In genomic region chr17:8069587-8069860, GRCh38 we compare ENCODE assay signal across 18 cellular contexts. TPM values are rescaled to one million over a fixed set of nuclear protein-coding genes. Genes with fewer than 3 reads are reported as not detected.
A peak's percentile ranks its signal among the peaks of the same experiment; 100 is the strongest.
DNase-seq lines count a peak whose midpoint lies in the region; TF ChIP-seq lines count a peak whose summit lies in the region.
"Had no signal": no experiment of that assay in that cellular context is flagged by ENCODE, and none has a peak within 500 bp of the region (broad histone marks: within the 10 kb centered on the region; RNA-seq: fewer than 3 reads in every experiment).

No MANE protein-coding gene starts in this region.

- CTCF ChIA-PET in OCI-LY7 (lab: Charles Lee; ENCODE audit: unreplicated experiment): no interaction called here

- no peak overlapping the region for H2BK15ac ChIP-seq in mesendoderm (replicated peaks; ENCODE audit: low read depth)

- H3K4me3 ChIP-seq in mesendoderm (ENCODE audit: low read length) (no peak overlapping the region), transverse colon (no peak overlapping the region), OCI-LY7 (ENCODE audit: low read depth, low read length, poor library complexity, severe bottlenecking) (no peak overlapping the region)
- H3K4me3 ChIP-seq: PC-9 had no signal

- H3K27ac Mint-ChIP-seq in dendritic cell treated with granulocyte-macrophage colony-stimulating factor and Interleukin-4, amounts not matched to agents 40 ng/mL and 50 ng/mL, for 4 days: peak overlapping the region; percentile 91
- H3K27ac Mint-ChIP-seq: B cell; CD4-positive, alpha-beta memory T cell; IgD-negative memory B cell had no signal

- no peak overlapping the region for H2BK120ac ChIP-seq in mesendoderm (ENCODE audit: low read depth, low read length)

- H3K9me3 ChIP-seq in transverse colon: no peaks in the 10 kb centered on the region
- H3K9me3 ChIP-seq in OCI-LY7 (ENCODE audit: low read length): no peaks in the 10 kb centered on the region

- H4K20me1 ChIP-seq in OCI-LY7 (ENCODE audit: insufficient read depth, low read length): no peaks in the 10 kb centered on the region

- H3K9me2 ChIP-seq in OCI-LY7 (ENCODE audit: insufficient read depth, low read length): no peaks in the 10 kb centered on the region

- in situ Hi-C loops in transverse colon (cut with MboI; ENCODE audit: low pct_ligation_motif_present in 1 of 4, low pct_unique_long_range_greater_than_20kb in 1 of 4, low sequenced_read_pairs in 3 of 4): loop anchor here in 1 of 4 donors (10.0 kb wide), 1 partner anchor 45 kb away; the partner anchor contains the start of gene ALOXE3

- peaks cover 32% of the 10 kb centered on the region for H3K27me3 ChIP-seq in mesendoderm (ENCODE audit: insufficient read depth, low read length, poor library complexity)
- H3K27me3 ChIP-seq in transverse colon: peaks cover 39% of the 10 kb centered on the region

- no peak for TF ChIP-seq POLR2A in transverse colon (IDR thresholded peaks at IDR 0.05)

- TF ChIP-seq CTCF in transverse colon (IDR thresholded peaks at IDR 0.05) (no peak), OCI-LY7 (conservative IDR thresholded peaks at IDR 0.05; ENCODE audit: low read length) (no peak)

- WGBS in mesendoderm (ENCODE audit: extremely low coverage, insufficient coverage, low lambda C conversion rate): no CpG with 5 or more reads among the region's 3 CpGs
- 53% methylated on average over 2 of the region's 3 CpGs; no CpG with 5 or more reads in 1 of the 2 donors for WGBS in transverse colon (ENCODE audit: low coverage in 1 of 2), 2 donors

- no peak overlapping the region for H4K5ac ChIP-seq in mesendoderm (ENCODE audit: low read length)

- no peak overlapping the region for H2AFZ ChIP-seq in OCI-LY7 (ENCODE audit: low read length)
- H2AFZ ChIP-seq: PC-9 had no signal

- no peaks in the 10 kb centered on the region for H3K79me1 ChIP-seq in mesendoderm (ENCODE audit: low read length)

- no peak overlapping the region for H3K9ac ChIP-seq in mesendoderm (ENCODE audit: low read length)

- no peak overlapping the region for H3K4ac ChIP-seq in mesendoderm (ENCODE audit: low read depth, low read length)

- H3K36me3 Mint-ChIP-seq in dendritic cell treated with granulocyte-macrophage colony-stimulating factor and Interleukin-4, amounts not matched to agents 40 ng/mL and 50 ng/mL, for 4 days (ENCODE audit: low read depth): no peaks in the 10 kb centered on the region
- H3K36me3 Mint-ChIP-seq: CD4-positive, alpha-beta memory T cell had no signal

- H4K8ac ChIP-seq in mesendoderm (ENCODE audit: low read depth, low read length): no peak overlapping the region

- TF ChIP-seq EP300 in transverse colon (IDR thresholded peaks at IDR 0.05; ENCODE audit: low read depth): no peak

- no peaks in the 10 kb centered on the region for H3K79me2 ChIP-seq in mesendoderm (ENCODE audit: control insufficient read depth, insufficient read depth, low read length)
- no peaks in the 10 kb centered on the region for H3K79me2 ChIP-seq in OCI-LY7 (ENCODE audit: insufficient read depth, low read depth, low read length)

- H2AK5ac ChIP-seq in mesendoderm (ENCODE audit: low read length): no peak overlapping the region

- DNase-seq in NCI-H1694 (lab: John Stamatoyannopoulos, UW): peak; percentile 34
- DNase-seq in mesendoderm: no peak
- DNase-seq in transverse colon: peak; percentile 73
- DNase-seq in A172 (ENCODE audit: low spot score): no peak
- DNase-seq in stimulated activated naive CD4-positive, alpha-beta T cell (lab: John Stamatoyannopoulos, UW): no peak
- DNase-seq in OCI-LY7 (ENCODE audit: low spot score): no peak
- DNase-seq: CD4-positive, alpha-beta memory T cell; GOT3; NCI-H1930; NCI-H748 treated with DMSO at 0.1 percent for 48 hours; PC-9 had no signal

- H3K18ac ChIP-seq in mesendoderm (ENCODE audit: low read length): no peak overlapping the region

- peak overlapping the region; percentile 57 for H3K27ac ChIP-seq in mesendoderm (ENCODE audit: low read depth, low read length)
- H3K27ac ChIP-seq in transverse colon: peak overlapping the region; percentile 78 to 88 (median 80)
- H3K27ac ChIP-seq in OCI-LY7 (ENCODE audit: low read depth, low read length, poor library complexity, severe bottlenecking): no peak overlapping the region
- H3K27ac ChIP-seq: PC-9 had no signal

- no peak overlapping the region for H3K23ac ChIP-seq in mesendoderm (ENCODE audit: low read length)

- H3K4me1 ChIP-seq in mesendoderm (ENCODE audit: control insufficient read depth, low read depth, low read length): peaks cover 7% of the 10 kb centered on the region
- peaks cover 14 to 42% (median 34%) of the 10 kb centered on the region in 4 donors for H3K4me1 ChIP-seq in transverse colon
- H3K4me1 ChIP-seq in OCI-LY7 (ENCODE audit: insufficient read depth, low read length, poor library complexity, severe bottlenecking): peaks cover 4% of the 10 kb centered on the region

- H3K36me3 ChIP-seq in mesendoderm (ENCODE audit: control insufficient read depth, insufficient read depth, low read length) (no peaks in the 10 kb centered on the region), transverse colon (no peaks in the 10 kb centered on the region), OCI-LY7 (ENCODE audit: insufficient read depth, low read length) (no peaks in the 10 kb centered on the region)

- H3K56ac ChIP-seq in mesendoderm (ENCODE audit: low read length): peak overlapping the region; percentile 45

- peaks cover 38% of the 10 kb centered on the region for H3K27me3 Mint-ChIP-seq in dendritic cell treated with granulocyte-macrophage colony-stimulating factor and Interleukin-4, amounts not matched to agents 40 ng/mL and 50 ng/mL, for 4 days

- H2BK5ac ChIP-seq in mesendoderm (ENCODE audit: low read length): no peak overlapping the region

- POLR2A ChIA-PET in OCI-LY7 (lab: Charles Lee): interaction anchor here (1.1 kb wide), 1 partner anchor 47 kb away, joined by 3 read pairs; no protein-coding TSS in a partner anchor

- H3K4me3 Mint-ChIP-seq in dendritic cell treated with granulocyte-macrophage colony-stimulating factor and Interleukin-4, amounts not matched to agents 40 ng/mL and 50 ng/mL, for 4 days: no peak overlapping the region
- H3K4me3 Mint-ChIP-seq: B cell; CD4-positive, alpha-beta memory T cell; IgD-negative memory B cell had no signal

- intact Hi-C loops in dendritic cell treated with granulocyte-macrophage colony-stimulating factor and Interleukin-4, amounts not matched to agents 40 ng/mL and 50 ng/mL, for 4 days (cut with micrococcal nuclease): no loop called here
- intact Hi-C loops in transverse colon (cut with DNase I; ENCODE audit: low total_unique reads) (no loop called here), OCI-LY7 (cut with micrococcal nuclease; ENCODE audit: unreplicated experiment) (no loop called here)

- BruUV-seq in OCI-LY7 (replicated peaks; lab: Mats Ljungman, UMichigan): no TSS peak

- H3K4me2 ChIP-seq in mesendoderm (ENCODE audit: low read length): no peak overlapping the region
- H3K4me2 ChIP-seq in OCI-LY7 (ENCODE audit: low read length): no peak overlapping the region
- H3K4me2 ChIP-seq: PC-9 had no signal

- peaks cover 75% of the 10 kb centered on the region for H3K4me1 Mint-ChIP-seq in dendritic cell treated with granulocyte-macrophage colony-stimulating factor and Interleukin-4, amounts not matched to agents 40 ng/mL and 50 ng/mL, for 4 days (ENCODE audit: low read depth)

- H3K9me3 Mint-ChIP-seq in dendritic cell treated with granulocyte-macrophage colony-stimulating factor and Interleukin-4, amounts not matched to agents 40 ng/mL and 50 ng/mL, for 4 days: no peaks in the 10 kb centered on the region
- H3K9me3 Mint-ChIP-seq: IgD-negative memory B cell had no signal

RNA-seq across cellular contexts. Expression of gene ALOX12B, which starts 18.0 kb away (rescaled TPM):
- polyA plus RNA-seq in mesendoderm (2013, experiment 1 of 2): 0.01 TPM
- 0.04 TPM for polyA plus RNA-seq in mesendoderm (2013, experiment 2 of 2)
- total RNA-seq in transverse colon (not detected), OCI-LY7 (2022) (4.5 and 5.3 TPM in 2 replicates)
- total RNA-seq in A172 (2014; rRNA removed; shearing (Covaris generic)): not detected in 2 replicates
- total RNA-seq in OCI-LY7 (2014; rRNA removed; shearing (Covaris generic)): 2.0 TPM in 1 of 2 replicates, not detected in the other
- total RNA-seq: Daoy, PC-9 had no signal
- polyA plus RNA-seq: AG04450 had no signal

RNA-seq across cellular contexts. Expression of gene ALOX15B, which starts 30.7 kb away (rescaled TPM):
- 0.03 TPM for polyA plus RNA-seq in mesendoderm (2013, experiment 1 of 2)
- 0.07 TPM for polyA plus RNA-seq in mesendoderm (2013, experiment 2 of 2)
- total RNA-seq in transverse colon (10 to 100 TPM in 1 of 4 donors, 1 to 10 TPM in 3; 3.3 to 44.4 (median 5.4) TPM), OCI-LY7 (2022) (not detected in 2 replicates)
- 0.14 TPM in 1 of 2 replicates, not detected in the other for total RNA-seq in A172 (2014; rRNA removed; shearing (Covaris generic))
- total RNA-seq in OCI-LY7 (2014; rRNA removed; shearing (Covaris generic)): not detected in 2 replicates
- total RNA-seq: B cell, Daoy, HT1080, PC-9 had no signal
- polyA plus RNA-seq: AG04450; CD4-positive, alpha-beta memory T cell; IgD-negative memory B cell had no signal

RNA-seq across cellular contexts. Expression of gene ALOXE3, which starts 48.8 kb away (rescaled TPM):
- 0.06 TPM for polyA plus RNA-seq in mesendoderm (2013, experiment 1 of 2)
- polyA plus RNA-seq in mesendoderm (2013, experiment 2 of 2): 0.04 TPM
- total RNA-seq in transverse colon (under 1 TPM in 1 of 4 donors, not detected in 3; 0.79 TPM), OCI-LY7 (2022) (0.10 TPM in 1 of 2 replicates, not detected in the other)
- total RNA-seq in A172 (2014; rRNA removed; shearing (Covaris generic)): 0.05 TPM in 1 of 2 replicates, not detected in the other
- total RNA-seq in OCI-LY7 (2014; rRNA removed; shearing (Covaris generic)): not detected in 2 replicates
- total RNA-seq: B cell, Daoy, LHCN-M2 had no signal
- polyA plus RNA-seq: IgD-negative memory B cell had no signal

RNA-seq across cellular contexts. Expression of gene HES7, which starts 54.4 kb away (rescaled TPM):
- 0.10 TPM for polyA plus RNA-seq in mesendoderm (2013, experiment 1 of 2)
- 0.17 TPM for polyA plus RNA-seq in mesendoderm (2013, experiment 2 of 2)
- total RNA-seq in transverse colon (not detected), OCI-LY7 (2022) (4.6 and 5.8 TPM in 2 replicates)
- total RNA-seq in A172 (2014; rRNA removed; shearing (Covaris generic)): not detected in 2 replicates
- total RNA-seq in OCI-LY7 (2014; rRNA removed; shearing (Covaris generic)): 0.44 and 0.75 TPM in 2 replicates
- total RNA-seq: B cell; CD4-positive, alpha-beta memory T cell had no signal
- polyA plus RNA-seq: AG04450; CD4-positive, alpha-beta memory T cell; IgD-negative memory B cell had no signal

Comparison
In these comparisons a context has a peak if more than half of its experiments do, and no peak if none do; other contexts are left out.
1. DNase-seq: peak in NCI-H1694 (single experiment) and transverse colon (single experiment); none in mesendoderm (single experiment), A172 (single experiment), stimulated activated naive CD4-positive, alpha-beta T cell (0 of 6) and OCI-LY7 (single experiment).